In genomic region chr3:94004301-94004910, GRCh38 we compare ENCODE assay signal across 8 cellular contexts. TPM values are rescaled to one million over a fixed set of nuclear protein-coding genes. Genes with fewer than 3 reads are reported as not detected.
DNase-seq lines count a peak whose midpoint lies in the region; ATAC-seq, FAIRE-seq and TF ChIP-seq lines count a peak whose summit lies in the region.

No MANE protein-coding gene starts in this region.

- peak; percentile 94 for ATAC-seq in HG02884 (IDR thresholded peaks at IDR 0.05; ENCODE audit: unreplicated experiment)

- POLR2A ChIA-PET in activated CD4-positive, alpha-beta memory T cell treated with anti-CD3 and anti-CD28 coated beads for 36 hours (lab: Charles Lee) = no interaction called here

- CTCF ChIA-PET in activated CD4-positive, alpha-beta memory T cell treated with anti-CD3 and anti-CD28 coated beads for 36 hours (lab: Charles Lee) = interaction anchor here (0.7 to 3.7 kb wide), 6 partner anchors 10 to 245 kb away, joined by 3 to 52 read pairs (median 4); no protein-coding TSS in a partner anchor

- peaks cover 0 to 3% (median 0%) of the 10 kb centered on the region in 7 donors for H3K9me3 Mint-ChIP-seq in CD14-positive monocyte
- H3K9me3 Mint-ChIP-seq in activated CD4-positive, alpha-beta memory T cell treated with anti-CD3 and anti-CD28 coated beads for 36 hours = no peaks in the 10 kb centered on the region

- TF ChIP-seq CTCF in CD14-positive monocyte (IDR thresholded peaks at IDR 0.05) = peak; percentile 88

- peak overlapping the region in 5 of 7 donors; percentile 69 to 91 (median 84) for H3K27ac Mint-ChIP-seq in CD14-positive monocyte
- H3K27ac Mint-ChIP-seq in activated CD4-positive, alpha-beta memory T cell treated with anti-CD3 and anti-CD28 coated beads for 36 hours = no peak overlapping the region

- no peak for DNase-seq in CD14-positive monocyte (ENCODE audit: low spot score)
- peak; percentile 11 for DNase-seq in GM18507 (ENCODE audit: extremely low spot score, insufficient read length, low read depth)
- DNase-seq in NCI-H146 (lab: John Stamatoyannopoulos, UW) = peak; percentile 62
- no peak for DNase-seq in activated CD4-positive, alpha-beta memory T cell treated with anti-CD3 and anti-CD28 coated beads for 36 hours
- DNase-seq in foreskin melanocyte = peak; percentile 40
- DNase-seq in pons (ENCODE audit: low spot score) = peak; percentile 64
- DNase-seq in stimulated activated CD8-positive, alpha-beta memory T cell treated with anti-CD3 and anti-CD28 coated beads, Interleukin-4, amount 100 ng/mL, for 48 hours = no peak

- peak overlapping the region; percentile 66 to 86 for H3K4me3 Mint-ChIP-seq in CD14-positive monocyte
- H3K4me3 Mint-ChIP-seq in activated CD4-positive, alpha-beta memory T cell treated with anti-CD3 and anti-CD28 coated beads for 36 hours = peak overlapping the region; percentile 9

- peaks cover 0 to 1% (median 0%) of the 10 kb centered on the region in 3 donors for H3K27me3 Mint-ChIP-seq in CD14-positive monocyte (ENCODE audit: low read depth in 3 of 3)
- no peaks in the 10 kb centered on the region for H3K27me3 Mint-ChIP-seq in activated CD4-positive, alpha-beta memory T cell treated with anti-CD3 and anti-CD28 coated beads for 36 hours

- intact Hi-C loops in CD14-positive monocyte (cut with micrococcal nuclease) = no loop called here
- intact Hi-C loops in activated CD4-positive, alpha-beta memory T cell treated with anti-CD3 and anti-CD28 coated beads for 36 hours (cut with micrococcal nuclease) = loop anchor here (1.0 to 10.0 kb wide), 3 partner anchors 65 to 240 kb away; no protein-coding TSS in a partner anchor

- H3K36me3 Mint-ChIP-seq in CD14-positive monocyte = peaks cover 2 to 3% of the 10 kb centered on the region in 2 donors
- peaks cover 3% of the 10 kb centered on the region for H3K36me3 Mint-ChIP-seq in activated CD4-positive, alpha-beta memory T cell treated with anti-CD3 and anti-CD28 coated beads for 36 hours

- FAIRE-seq in GM18507 (lab: Jason Lieb, UNC) = peak; percentile 89

- H3K4me1 Mint-ChIP-seq in CD14-positive monocyte = peaks cover 3% of the 10 kb centered on the region
- peaks cover 10% of the 10 kb centered on the region for H3K4me1 Mint-ChIP-seq in activated CD4-positive, alpha-beta memory T cell treated with anti-CD3 and anti-CD28 coated beads for 36 hours (ENCODE audit: low read depth)

RNA-seq across cellular contexts. Expression of gene STX19, which starts 24.0 kb away (rescaled TPM):
- not detected for polyA plus RNA-seq in CD14-positive monocyte
- total RNA-seq in activated CD4-positive, alpha-beta memory T cell treated with anti-CD3 and anti-CD28 coated beads for 36 hours = not detected

RNA-seq across cellular contexts. Expression of gene ARL13B, which starts 24.5 kb away (rescaled TPM):
- polyA plus RNA-seq in CD14-positive monocyte = 1 to 10 TPM; 3.0 to 3.8 TPM
- total RNA-seq in activated CD4-positive, alpha-beta memory T cell treated with anti-CD3 and anti-CD28 coated beads for 36 hours = 10 to 100 TPM; 12.0 to 12.9 TPM

RNA-seq across cellular contexts. Expression of gene PROS1, which starts 30.7 kb away (rescaled TPM):
- under 1 TPM; 0.58 to 0.85 TPM for polyA plus RNA-seq in CD14-positive monocyte
- 1 to 10 TPM in 1 of 2 experiments, under 1 TPM in 1; 0.82 to 1.7 TPM for total RNA-seq in activated CD4-positive, alpha-beta memory T cell treated with anti-CD3 and anti-CD28 coated beads for 36 hours

RNA-seq across cellular contexts. Expression of gene DHFR2, which starts 58.3 kb away (rescaled TPM):
- polyA plus RNA-seq in CD14-positive monocyte = 1 to 10 TPM; 1.2 to 2.8 TPM
- 1 to 10 TPM; 6.8 to 9.7 TPM for total RNA-seq in activated CD4-positive, alpha-beta memory T cell treated with anti-CD3 and anti-CD28 coated beads for 36 hours

RNA-seq across cellular contexts. Expression of gene NSUN3, which starts 58.5 kb away (rescaled TPM):
- 1 to 10 TPM; 7.2 to 8.8 TPM for polyA plus RNA-seq in CD14-positive monocyte
- total RNA-seq in activated CD4-positive, alpha-beta memory T cell treated with anti-CD3 and anti-CD28 coated beads for 36 hours = 10 to 100 TPM; 15.3 to 16.2 TPM

Comparison
In these comparisons a context has a peak if more than half of its experiments do, and no peak if none do; other contexts are left out.
1. DNase-seq: peak in GM18507 (single experiment), NCI-H146 (single experiment), foreskin melanocyte (single experiment) and pons (single experiment); none in CD14-positive monocyte (single experiment), activated CD4-positive, alpha-beta memory T cell treated with anti-CD3 and anti-CD28 coated beads for 36 hours (single experiment) and stimulated activated CD8-positive, alpha-beta memory T cell treated with anti-CD3 and anti-CD28 coated beads, Interleukin-4, amount 100 ng/mL, for 48 hours (single experiment).